ENCODE assay signal across 8 cellular contexts in genomic region chr14:69400154-69400553, GRCh38. TPM values are rescaled to one million over a fixed set of nuclear protein-coding genes. Genes with fewer than 3 reads are reported as not detected.
DNase-seq lines count a peak whose midpoint lies in the region; ATAC-seq, FAIRE-seq and TF ChIP-seq lines count a peak whose summit lies in the region.

No MANE protein-coding gene starts in this region.

- H2AK5ac ChIP-seq in mesenchymal stem cell (ENCODE audit: low read length, severe bottlenecking) = no peak overlapping the region

- POLR2A ChIA-PET in A549 (lab: Yijun Ruan, JAX) (no interaction called here), HCT116 (lab: Charles Lee) (no interaction called here)

- H2AFZ ChIP-seq in HCT116 (ENCODE audit: low read depth, low read length, poor library complexity, severe bottlenecking) (no peak overlapping the region), mesenchymal stem cell (ENCODE audit: low read depth, low read length) (no peak overlapping the region)

- WGBS in A549 (ENCODE audit: missing lambda C conversion rate) = 88% methylated on average over 6 of the region's 6 CpGs
- WGBS in mesenchymal stem cell = 88% methylated on average over 6 of the region's 6 CpGs

- H3K4me2 ChIP-seq in A549 = peak overlapping the region; percentile 87
- H3K4me2 ChIP-seq in HCT116 (ENCODE audit: low read length) = peak overlapping the region; percentile 92
- H3K4me2 ChIP-seq in mesenchymal stem cell (ENCODE audit: low read length, poor library complexity, severe bottlenecking) = peak overlapping the region; percentile 66

- no peak overlapping the region for H2BK12ac ChIP-seq in mesenchymal stem cell (ENCODE audit: low read length in 2 of 2)

- no peak overlapping the region for H3K18ac ChIP-seq in mesenchymal stem cell (ENCODE audit: low read depth in 1 of 2, low read length in 2 of 2)

- no peak for ATAC-seq in A549
- no peak for ATAC-seq in HCT116
- ATAC-seq in HG03159 (IDR thresholded peaks at IDR 0.05; ENCODE audit: unreplicated experiment) = no peak
- ATAC-seq in GM21576 (IDR thresholded peaks at IDR 0.05; ENCODE audit: unreplicated experiment) = no peak

- no peaks in the 10 kb centered on the region for H3K9me2 ChIP-seq in HCT116 (ENCODE audit: insufficient read depth)

- no peak overlapping the region for H3K23ac ChIP-seq in mesenchymal stem cell (ENCODE audit: low read length in 2 of 2)

- in situ Hi-C loops in astrocyte of the cerebellum (cut with HindIII; ENCODE audit: low sequenced_read_pairs) = no loop called here

- peak overlapping the region in 1 of 2 experiments; percentile 22 for H3K4ac ChIP-seq in mesenchymal stem cell (ENCODE audit: low read depth in 1 of 2, low read length in 2 of 2)

- H3K4me1 ChIP-seq in A549 (peaks cover 38% of the 10 kb centered on the region), HCT116 (ENCODE audit: control insufficient read depth in 1 of 2, insufficient read depth in 2 of 2, low read length in 2 of 2) (peaks cover 15 to 19% of the 10 kb centered on the region in 2 experiments; a peak in 3 of 4 replicates), mesenchymal stem cell (ENCODE audit: control insufficient read depth, insufficient read depth, low read depth, low read length) (peaks cover 7% of the 10 kb centered on the region)

- H3K9me3 ChIP-seq in A549 (no peaks in the 10 kb centered on the region), HCT116 (ENCODE audit: control insufficient read depth in 1 of 2, insufficient read depth in 1 of 2, low read depth in 1 of 2, low read length in 2 of 2) (no peaks in the 10 kb centered on the region), mesenchymal stem cell (ENCODE audit: control insufficient read depth, low read length) (no peaks in the 10 kb centered on the region)

- peaks cover 97% of the 10 kb centered on the region for H3K79me2 ChIP-seq in HCT116 (ENCODE audit: insufficient read depth, low read length)

- no peak overlapping the region for H2BK120ac ChIP-seq in mesenchymal stem cell (ENCODE audit: low read depth, low read length)

- H3K4me3 ChIP-seq in A549 = peak overlapping the region; percentile 92
- peak overlapping the region in 1 of 2 experiments; percentile 94; a peak in 3 of 4 replicates for H3K4me3 ChIP-seq in HCT116 (replicated peaks in 1 of 2; ENCODE audit: low read depth in 1 of 2, low read length in 2 of 2)
- H3K4me3 ChIP-seq in astrocyte of the cerebellum (ENCODE audit: low read depth, low read length) = peak overlapping the region; percentile 78
- peak overlapping the region in 1 of 2 experiments; percentile 93 for H3K4me3 ChIP-seq in mesenchymal stem cell (ENCODE audit: insufficient read depth in 1 of 2, low read depth in 1 of 2, low read length in 2 of 2)

- H4K8ac ChIP-seq in mesenchymal stem cell (ENCODE audit: low read length) = no peak overlapping the region

- H2BK15ac ChIP-seq in mesenchymal stem cell (ENCODE audit: low read depth, poor library complexity, severe bottlenecking) = no peak overlapping the region

- peaks cover 7% of the 10 kb centered on the region; the same call in 1 of the 2 replicates for H4K20me1 ChIP-seq in HCT116 (ENCODE audit: insufficient read depth)

- no peak for TF ChIP-seq RAD21 in A549 (conservative IDR thresholded peaks at IDR 0.05 in 1 of 2, IDR thresholded peaks at IDR 0.05 in 1 of 2)
- no peak for TF ChIP-seq RAD21 in HCT116 (IDR thresholded peaks at IDR 0.05; ENCODE audit: low read depth)

- BruUV-seq in HCT116 (replicated peaks; lab: Mats Ljungman, UMichigan) = no TSS peak

- no peak for TF ChIP-seq POLR2A in A549 (IDR thresholded peaks at IDR 0.05; ENCODE audit: low read length)
- no peak for TF ChIP-seq POLR2A in HCT116 (IDR thresholded peaks at IDR 0.05; ENCODE audit: borderline replicate concordance, extremely low read depth, insufficient read depth, insufficient read length)

- intact Hi-C loops in HCT116 (cut with micrococcal nuclease) = no loop called here

- H3K27ac ChIP-seq in A549 (no peak overlapping the region), HCT116 (ENCODE audit: low read depth, low read length) (no peak overlapping the region), mesenchymal stem cell (ENCODE audit: low read length, poor library complexity, severe bottlenecking) (no peak overlapping the region)

- no peak overlapping the region for H3K14ac ChIP-seq in mesenchymal stem cell (ENCODE audit: low read length in 2 of 2)

- no peak for TF ChIP-seq EP300 in A549 (IDR thresholded peaks at IDR 0.05)

- H4K91ac ChIP-seq in mesenchymal stem cell (ENCODE audit: low read length) = no peak overlapping the region

- no peaks in the 10 kb centered on the region for H3K79me1 ChIP-seq in mesenchymal stem cell (replicated peaks; ENCODE audit: low read length, poor library complexity, severe bottlenecking)

- RAD21 ChIA-PET in HCT116 (lab: Charles Lee; ENCODE audit: low non-redundant PET in 1 of 2, low total read pairs in 2 of 2, uncharacterized antibody in 2 of 2, unreplicated experiment in 2 of 2) = no interaction called here

- H3K36me3 ChIP-seq in HCT116 (ENCODE audit: control insufficient read depth in 1 of 2, insufficient read depth in 2 of 2, low read length in 2 of 2) (peaks cover 10 to 17% of the 10 kb centered on the region in 2 experiments; a peak in 2 of 4 replicates), mesenchymal stem cell (ENCODE audit: control insufficient read depth in 1 of 2, insufficient read depth in 2 of 2, low read depth in 1 of 2, low read length in 2 of 2) (peaks cover 3 to 23% of the 10 kb centered on the region in 2 experiments)

- no peak for DNase-seq in A549 (ENCODE audit: low read depth in 1 of 2, low spot score in 1 of 2)
- DNase-seq in HCT116 (ENCODE audit: low read depth, low spot score) = no peak
- no peak for DNase-seq in astrocyte of the cerebellum (ENCODE audit: low read depth)
- DNase-seq in mesenchymal stem cell = no peak
- no peak for DNase-seq in T1000 (lab: John Stamatoyannopoulos, UW)
- DNase-seq in cerebellum (ENCODE audit: low spot score) = no peak

- CTCF ChIA-PET in A549 (lab: Yijun Ruan, JAX) (no interaction called here), HCT116 (lab: Charles Lee) (no interaction called here)

- H3K27me3 ChIP-seq in HCT116 (ENCODE audit: insufficient read depth, low read length) (no peaks in the 10 kb centered on the region), mesenchymal stem cell (ENCODE audit: control insufficient read depth in 1 of 2, insufficient read depth in 1 of 2, low read length in 2 of 2) (no peaks in the 10 kb centered on the region)

- TF ChIP-seq CTCF in A549 (IDR thresholded peaks at IDR 0.05) (no peak), HCT116 (IDR thresholded peaks at IDR 0.05 in 2 of 3, conservative IDR thresholded peaks at IDR 0.05 in 1 of 3; ENCODE audit: borderline replicate concordance in 1 of 3, insufficient read depth in 1 of 3, low read depth in 2 of 3, low read length in 2 of 3) (no peak), astrocyte of the cerebellum (IDR thresholded peaks at IDR 0.05; ENCODE audit: low read depth, low read length, missing control alignments) (no peak)

- no peak overlapping the region for H2BK5ac ChIP-seq in mesenchymal stem cell (ENCODE audit: low read depth, low read length, poor library complexity, severe bottlenecking)

- H3K9ac ChIP-seq in HCT116 (ENCODE audit: low read length) = peak overlapping the region; percentile 98
- H3K9ac ChIP-seq in mesenchymal stem cell (ENCODE audit: low read length) = peak overlapping the region; percentile 98

- no peak for FAIRE-seq in A549 (lab: Jason Lieb, UNC)

TF ChIP-seq in A549, 52 proteins besides CTCF, POLR2A, EP300 and RAD21 (continues in another document):
- TF ChIP-seq HOXB5 (CRISPR knock-in tag; IDR thresholded peaks at IDR 0.05) (no peak), TFCP2L1 (CRISPR knock-in tag; IDR thresholded peaks at IDR 0.05) (no peak), ZFP36 (IDR thresholded peaks at IDR 0.05; ENCODE audit: borderline replicate concordance, partially characterized antibody) (no peak), ZSCAN20 (CRISPR knock-in tag; IDR thresholded peaks at IDR 0.05) (no peak)

TF ChIP-seq in HCT116, 20 proteins besides CTCF, POLR2A, EP300 and RAD21 (continues in another document):
- TF ChIP-seq ZFX (IDR thresholded peaks at IDR 0.05) (no peak), YY1 (IDR thresholded peaks at IDR 0.05; ENCODE audit: extremely low read depth, insufficient replicate concordance, low read depth, low read length) (no peak), ZNF274 (IDR thresholded peaks at IDR 0.05; ENCODE audit: low read depth, low read length) (no peak), MAX (IDR thresholded peaks at IDR 0.05) (no peak), CBX3 (IDR thresholded peaks at IDR 0.05; ENCODE audit: low read depth) (no peak), EZH2phosphoT487 (IDR thresholded peaks at IDR 0.05; ENCODE audit: borderline replicate concordance) (no peak), SIN3A (IDR thresholded peaks at IDR 0.05; ENCODE audit: low read depth) (no peak), ATF3 (IDR thresholded peaks at IDR 0.05) (no peak), SP1 (IDR thresholded peaks at IDR 0.05; ENCODE audit: low read depth) (no peak), SRF (IDR thresholded peaks at IDR 0.05; ENCODE audit: low read depth) (no peak)

RNA-seq across cellular contexts. Expression of gene SLC39A9, which starts 1.7 kb away (rescaled TPM):
- 116 and 125 TPM in 2 replicates for polyA plus RNA-seq in A549 (2011; rRNA removed)
- 29.1 and 37.7 TPM in 2 replicates for polyA plus RNA-seq in A549 (2012; cell fraction: cytosol; rRNA removed)
- 20.6 and 28.0 TPM in 2 replicates for polyA plus RNA-seq in A549 (2012; cell fraction: nucleus; rRNA removed)
- polyA plus RNA-seq in A549 (2017; fragmentation: RNase III; extraction: RNeasy Plus Mini Kit Qiagen cat#74134 plus additional on column Dnase treatment) = 40.6 to 42.1 TPM (median 41.7 TPM) in 3 replicates
- polyA minus RNA-seq in A549 (2011; rRNA and poly(A)+ RNA removed) = 247 and 265 TPM in 2 replicates
- 80.2 TPM for total RNA-seq in HCT116 (2021; ENCODE audit: unreplicated experiment)
- 40.9 and 43.0 TPM in 2 replicates for polyA plus RNA-seq in HCT116 (2012)
- 40.1 TPM for polyA plus RNA-seq in mesenchymal stem cell (2013, experiment 1 of 2)
- polyA plus RNA-seq in mesenchymal stem cell (2013, experiment 2 of 2) = 41.8 TPM
- 72.8 TPM for total RNA-seq in cerebellum

RNA-seq across cellular contexts. Expression of gene ERH, which starts 2.1 kb away (rescaled TPM):
- polyA plus RNA-seq in A549 (2011; rRNA removed) (302 and 377 TPM in 2 replicates), A549 (2017; fragmentation: RNase III; extraction: RNeasy Plus Mini Kit Qiagen cat#74134 plus additional on column Dnase treatment) (538 to 588 TPM (median 562 TPM) in 3 replicates)
- 211 and 220 TPM in 2 replicates for polyA plus RNA-seq in A549 (2012; cell fraction: cytosol; rRNA removed)
- 49.9 and 82.8 TPM in 2 replicates for polyA plus RNA-seq in A549 (2012; cell fraction: nucleus; rRNA removed)
- polyA minus RNA-seq in A549 (2011; rRNA and poly(A)+ RNA removed) = 141 and 143 TPM in 2 replicates
- total RNA-seq in HCT116 (2021; ENCODE audit: unreplicated experiment) (352 TPM), cerebellum (127 TPM)
- polyA plus RNA-seq in HCT116 (2012) = 195 and 198 TPM in 2 replicates
- polyA plus RNA-seq in mesenchymal stem cell (2013, experiment 1 of 2) = 165 TPM
- polyA plus RNA-seq in mesenchymal stem cell (2013, experiment 2 of 2) = 170 TPM
